Comparison of ENCODE assay signal across 16 cellular contexts in genomic region chr2:110866496-110866895, GRCh38.
DNase-seq lines count a peak whose midpoint lies in the region; ATAC-seq, FAIRE-seq and TF ChIP-seq lines count a peak whose summit lies in the region.
"Had no signal": no experiment of that assay in that cellular context is flagged by ENCODE, and none has a peak within 500 bp of the region (broad histone marks: within the 10 kb centered on the region; RNA-seq: fewer than 3 reads in every experiment).

No MANE protein-coding gene starts in this region.

- peaks cover 13% of the 10 kb centered on the region for H3K27me3 Mint-ChIP-seq in activated T-helper 1 cell treated with anti-CD3 and anti-CD28 coated beads, Interleukin-12 subunit alpha, Interleukin-12 subunit beta, Interleukin-2, Interleukin-4 antibody, amounts not matched to agents 30 ng/mL and 10 ng/mL and 1 ng/mL, durations not matched to agents 14 hours and 24 hours and 36 hours (ENCODE audit: insufficient read depth)

- H4K20me1 ChIP-seq in DND-41 (ENCODE audit: insufficient read depth, low read length), result no peaks in the 10 kb centered on the region

- no peaks in the 10 kb centered on the region for H3K79me2 ChIP-seq in DND-41 (ENCODE audit: insufficient read depth, low read length)

- ATAC-seq in DND-41 (ENCODE audit: insufficient read depth, low read depth), result 0 out of 3 replicates have a peak, but pooled peaks have one; percentile 29
- ATAC-seq: esophagus mucosa had no signal

- H3K9me3 ChIP-seq in DND-41 (ENCODE audit: insufficient read depth, low read length, severe bottlenecking), result no peaks in the 10 kb centered on the region
- H3K9me3 ChIP-seq: left ventricle myocardium inferior had no signal

- H3K27ac ChIP-seq in DND-41 (ENCODE audit: low read length), result no peak overlapping the region
- H3K27ac ChIP-seq: C4-2B, left ventricle myocardium inferior, PC-9 had no signal

- peaks cover 3% of the 10 kb centered on the region for H3K36me3 Mint-ChIP-seq in activated T-helper 1 cell treated with anti-CD3 and anti-CD28 coated beads, Interleukin-12 subunit alpha, Interleukin-12 subunit beta, Interleukin-2, Interleukin-4 antibody, amounts not matched to agents 30 ng/mL and 10 ng/mL and 1 ng/mL, durations not matched to agents 14 hours and 24 hours and 36 hours (ENCODE audit: low read depth)

- no peaks in the 10 kb centered on the region for H3K27me3 ChIP-seq in DND-41 (ENCODE audit: insufficient read depth, low read length, poor library complexity)

- H3K9ac ChIP-seq in DND-41 (ENCODE audit: low read depth, low read length), result no peak overlapping the region

- TF ChIP-seq CTCF in DND-41 (IDR thresholded peaks at IDR 0.05; ENCODE audit: borderline replicate concordance, extremely low read depth, low read length, poor library complexity, severe bottlenecking) (peak; percentile 21), NB4 (IDR thresholded peaks at IDR 0.05; ENCODE audit: low read depth, low read length) (no peak)

- H3K4me3 ChIP-seq in DND-41 (ENCODE audit: low read depth in 1 of 2, low read length in 2 of 2) (no peak overlapping the region), NB4 (ENCODE audit: low read depth, low read length) (no peak overlapping the region)
- H3K4me3 ChIP-seq: left ventricle myocardium inferior, PC-9, smooth muscle cell had no signal

- FAIRE-seq in GM12891 (lab: Jason Lieb, UNC), result no peak

- TF ChIP-seq POLR2A in NB4 (IDR thresholded peaks at IDR 0.05; ENCODE audit: extremely low read depth, insufficient read length) (no peak), GM12891 (IDR thresholded peaks at IDR 0.05; ENCODE audit: low read depth, low read length) (no peak)

- intact Hi-C loops in activated T-helper 1 cell treated with anti-CD3 and anti-CD28 coated beads, Interleukin-12 subunit alpha, Interleukin-12 subunit beta, Interleukin-2, Interleukin-4 antibody, amounts not matched to agents 30 ng/mL and 10 ng/mL and 1 ng/mL, durations not matched to agents 14 hours and 24 hours and 36 hours (cut with micrococcal nuclease), result loop anchor here (2.0 to 5.0 kb wide), 3 partner anchors 16 to 341 kb away; partner anchors contain the start of gene BUB1

- DNase-seq in DND-41 (no peak), NB4 (ENCODE audit: low read depth) (peak; percentile 39), GM12891 (ENCODE audit: insufficient read length, low spot score) (no peak), NCI-H146 treated with DMSO at 0.1 percent for 48 hours (lab: John Stamatoyannopoulos, UW; ENCODE audit: unreplicated experiment) (no peak), T-helper 9 cell (no peak), HuH-7.5 (ENCODE audit: low spot score) (no peak)
- no peak for DNase-seq in activated T-helper 1 cell treated with anti-CD3 and anti-CD28 coated beads, Interleukin-12 subunit alpha, Interleukin-12 subunit beta, Interleukin-2, Interleukin-4 antibody, amounts not matched to agents 30 ng/mL and 10 ng/mL and 1 ng/mL, durations not matched to agents 14 hours and 24 hours and 36 hours (ENCODE audit: low spot score)
- peak; percentile 35 to 65 for DNase-seq in stimulated activated CD4-positive, alpha-beta T cell treated with anti-CD3 and anti-CD28 coated beads, Interleukin-12 subunit alpha, Interleukin-12 subunit beta, amount 100 ng/mL, for 24 hours (ENCODE audit: low read depth in 2 of 2)
- DNase-seq: GF-D8, KBM-7, left ventricle myocardium inferior, NCI-H2107, PC-9 had no signal

- H3K4me1 ChIP-seq in DND-41 (ENCODE audit: insufficient read depth, low read length), result peaks cover 28% of the 10 kb centered on the region
- H3K4me1 ChIP-seq: left ventricle myocardium inferior had no signal

- H2AFZ ChIP-seq in DND-41 (ENCODE audit: low read depth, low read length), result no peak overlapping the region
- H2AFZ ChIP-seq: PC-9 had no signal

- no peaks in the 10 kb centered on the region for H3K9me3 Mint-ChIP-seq in activated T-helper 1 cell treated with anti-CD3 and anti-CD28 coated beads, Interleukin-12 subunit alpha, Interleukin-12 subunit beta, Interleukin-2, Interleukin-4 antibody, amounts not matched to agents 30 ng/mL and 10 ng/mL and 1 ng/mL, durations not matched to agents 14 hours and 24 hours and 36 hours

- no peak overlapping the region for H3K4me2 ChIP-seq in DND-41 (ENCODE audit: insufficient read depth, low read length)
- H3K4me2 ChIP-seq: PC-9, smooth muscle cell had no signal

- peaks cover 76% of the 10 kb centered on the region for H3K4me1 Mint-ChIP-seq in activated T-helper 1 cell treated with anti-CD3 and anti-CD28 coated beads, Interleukin-12 subunit alpha, Interleukin-12 subunit beta, Interleukin-2, Interleukin-4 antibody, amounts not matched to agents 30 ng/mL and 10 ng/mL and 1 ng/mL, durations not matched to agents 14 hours and 24 hours and 36 hours (ENCODE audit: low read depth)

- peak overlapping the region; percentile 40 for H3K4me3 Mint-ChIP-seq in activated T-helper 1 cell treated with anti-CD3 and anti-CD28 coated beads, Interleukin-12 subunit alpha, Interleukin-12 subunit beta, Interleukin-2, Interleukin-4 antibody, amounts not matched to agents 30 ng/mL and 10 ng/mL and 1 ng/mL, durations not matched to agents 14 hours and 24 hours and 36 hours

- H3K36me3 ChIP-seq in DND-41 (ENCODE audit: insufficient read depth, low read length), result no peaks in the 10 kb centered on the region
- H3K36me3 ChIP-seq: left ventricle myocardium inferior had no signal

- H3K27ac Mint-ChIP-seq in activated T-helper 1 cell treated with anti-CD3 and anti-CD28 coated beads, Interleukin-12 subunit alpha, Interleukin-12 subunit beta, Interleukin-2, Interleukin-4 antibody, amounts not matched to agents 30 ng/mL and 10 ng/mL and 1 ng/mL, durations not matched to agents 14 hours and 24 hours and 36 hours, result peak overlapping the region; percentile 54

TF ChIP-seq in GM12891, 5 proteins besides CTCF, POLR2A, EP300 and RAD21:
- TF ChIP-seq PAX5 (IDR thresholded peaks at IDR 0.05; ENCODE audit: insufficient read depth, low read length, severe bottlenecking), result no peak
- TF ChIP-seq POLR2AphosphoS5 (IDR thresholded peaks at IDR 0.05; ENCODE audit: low read depth, low read length), result no peak
- TF ChIP-seq SPI1 (IDR thresholded peaks at IDR 0.05; ENCODE audit: low read depth, low read length), result no peak
- no peak for TF ChIP-seq TAF1 (IDR thresholded peaks at IDR 0.05; ENCODE audit: low read depth, low read length)
- no peak for TF ChIP-seq POU2F2 (IDR thresholded peaks at IDR 0.05; ENCODE audit: low read depth, low read length)

Comparison
In these comparisons a context has a peak if more than half of its experiments do, and no peak if none do; other contexts are left out.
1. DNase-seq: peak in NB4 (single experiment) and stimulated activated CD4-positive, alpha-beta T cell treated with anti-CD3 and anti-CD28 coated beads, Interleukin-12 subunit alpha, Interleukin-12 subunit beta, amount 100 ng/mL, for 24 hours (2 of 2); none in DND-41 (single experiment), activated T-helper 1 cell treated with anti-CD3 and anti-CD28 coated beads, Interleukin-12 subunit alpha, Interleukin-12 subunit beta, Interleukin-2, Interleukin-4 antibody, amounts not matched to agents 30 ng/mL and 10 ng/mL and 1 ng/mL, durations not matched to agents 14 hours and 24 hours and 36 hours (single experiment), GM12891 (single experiment), NCI-H146 treated with DMSO at 0.1 percent for 48 hours (single experiment), T-helper 9 cell (single experiment) and HuH-7.5 (single experiment).